Comparison of ENCODE assay signal across 29 cellular contexts in genomic region chr14:63287661-63288483, GRCh38. TPM values are rescaled to one million over a fixed set of nuclear protein-coding genes. Genes with fewer than 3 reads are reported as not detected.
DNase-seq lines count a peak whose midpoint lies in the region; ATAC-seq and TF ChIP-seq lines count a peak whose summit lies in the region.
"Had no signal": no experiment of that assay in that cellular context is flagged by ENCODE, and none has a peak within 500 bp of the region (broad histone marks: within the 10 kb centered on the region; RNA-seq: fewer than 3 reads in every experiment).

No MANE protein-coding gene starts in this region.

- TF ChIP-seq CTCF in fibroblast of the aortic adventitia (IDR thresholded peaks at IDR 0.05; ENCODE audit: insufficient read depth, low read length) (no peak), vagina (IDR thresholded peaks at IDR 0.05) (no peak)

- H3K27me3 ChIP-seq in vagina, result no peaks in the 10 kb centered on the region
- H3K27me3 ChIP-seq: neural progenitor cell, transverse colon had no signal

- no peak for ATAC-seq in GM21526 (IDR thresholded peaks at IDR 0.05; ENCODE audit: low FRiP score, unreplicated experiment)
- ATAC-seq: psoas muscle had no signal

- no peak for TF ChIP-seq POLR2A in vagina (IDR thresholded peaks at IDR 0.05)

- H3K4me3 ChIP-seq in fibroblast of the aortic adventitia (ENCODE audit: low read depth, low read length) (no peak overlapping the region), vagina (no peak overlapping the region)
- H3K4me3 ChIP-seq: neural progenitor cell, psoas muscle, transverse colon had no signal

- DNase-seq in NCI-H82 (lab: John Stamatoyannopoulos, UW) (peak; percentile 13), NCI-H82 treated with DMSO at 0.1 percent for 48 hours (lab: John Stamatoyannopoulos, UW; ENCODE audit: unreplicated experiment) (no peak), NCI-H2171 (lab: John Stamatoyannopoulos, UW) (peak; percentile 36), fibroblast of the aortic adventitia (ENCODE audit: low read depth) (peak; percentile 47), vagina (ENCODE audit: extremely low spot score in 2 of 2) (no peak), AML-193 (lab: John Stamatoyannopoulos, UW) (no peak)
- no peak for DNase-seq in stimulated activated CD4-positive, alpha-beta T cell treated with anti-CD3 and anti-CD28 coated beads, Interleukin-4, amount 100 ng/mL, for 1 hour
- DNase-seq: activated CD4-positive, alpha-beta T cell treated with anti-CD3 and anti-CD28 coated beads, Interleukin-2, amount 50 U/mL, for 4 hours; activated CD8-positive, alpha-beta memory T cell treated with anti-CD3 and anti-CD28 coated beads, Interleukin-2, amount 50 U/mL, for 48 hours; dermis blood vessel endothelial cell; DMS153; GF-D8; glutamatergic neuron; Kasumi-1; NCI-H1930; NCI-H446; psoas muscle; SK-N-SH; small intestine; stimulated activated CD4-positive, alpha-beta T cell treated with anti-CD3 and anti-CD28 coated beads, Interleukin-2, amount 100 ng/mL, for 48 hours; transverse colon; WERI-Rb-1 had no signal

- no peaks in the 10 kb centered on the region for H3K36me3 ChIP-seq in vagina
- H3K36me3 ChIP-seq: neural progenitor cell, transverse colon, WERI-Rb-1 had no signal

- H3K9me3 ChIP-seq in vagina, result no peaks in the 10 kb centered on the region
- H3K9me3 ChIP-seq: psoas muscle, SK-N-SH, transverse colon had no signal

- no peaks in the 10 kb centered on the region for H3K4me1 ChIP-seq in vagina
- H3K4me1 ChIP-seq: psoas muscle had no signal

- intact Hi-C loops in vagina (cut with DNase I), result no loop called here

- peak overlapping the region; percentile 18 for H3K27ac ChIP-seq in vagina
- H3K27ac ChIP-seq: neural progenitor cell, psoas muscle, transverse colon, WERI-Rb-1 had no signal

RNA-seq across cellular contexts. Expression of gene GPHB5, which starts 30.9 kb away (rescaled TPM):
- not detected in 2 replicates for total RNA-seq in fibroblast of the aortic adventitia (ENCODE audit: low replicate concordance)
- total RNA-seq in vagina, result not detected
- total RNA-seq: A172; bronchial epithelial cell; dermis blood vessel endothelial cell; lower leg skin; psoas muscle; RPMI7951; T-helper 2 cell treated with Interferon-gamma antibody and Interleukin-4, amounts not matched to agents 100 ng/mL and 5 ng/mL, for 36 hours; transverse colon had no signal

Comparison
In these comparisons a context has a peak if more than half of its experiments do, and no peak if none do; other contexts are left out.
1. DNase-seq: peak in NCI-H82 (single experiment), NCI-H2171 (single experiment) and fibroblast of the aortic adventitia (single experiment); none in NCI-H82 treated with DMSO at 0.1 percent for 48 hours (single experiment), vagina (0 of 2), stimulated activated CD4-positive, alpha-beta T cell treated with anti-CD3 and anti-CD28 coated beads, Interleukin-4, amount 100 ng/mL, for 1 hour (single experiment) and AML-193 (0 of 2).